20 cellular contexts compared by ENCODE assay signal in genomic region chr1:29052951-29053350, GRCh38.
"Had no signal": no experiment of that assay in that cellular context is flagged by ENCODE, and none has a peak within 500 bp of the region (broad histone marks: within the 10 kb centered on the region; RNA-seq: fewer than 3 reads in every experiment).

No MANE protein-coding gene starts in this region.

- H2AFZ ChIP-seq: hepatocyte had no signal

- H3K4me3 ChIP-seq: cardiac muscle cell, hepatocyte, lower lobe of right lung, right atrium auricular region, SK-N-MC, transverse colon had no signal

- H3K27ac ChIP-seq: cardiac muscle cell, hepatocyte, lower lobe of right lung, right atrium auricular region had no signal

- H3K27me3 ChIP-seq: cardiac muscle cell, hepatocyte, right atrium auricular region, transverse colon had no signal

- DNase-seq: activated CD4-positive, alpha-beta T cell treated with anti-CD3 and anti-CD28 coated beads for 48 hours; activated CD4-positive, CD25-positive, alpha-beta regulatory T cell; activated CD8-positive, alpha-beta memory T cell treated with anti-CD3 and anti-CD28 coated beads, Interleukin-2, amount 50 U/mL, for 4 hours; activated effector memory CD4-positive, alpha-beta T cell treated with Interleukin-2 at 50 U/mL for 16 hours; activated naive CD4-positive, alpha-beta T cell treated with anti-CD3 and anti-CD28 coated beads, Interleukin-2, amount 50 U/mL, for 16 hours; activated T-cell treated with anti-CD3 and anti-CD28 coated beads, Interleukin-2, amount 50 U/mL, for 48 hours; dermis blood vessel endothelial cell; effector memory CD8-positive, alpha-beta T cell; left cardiac atrium; lower lobe of right lung; occipital lobe; stimulated activated CD4-positive, alpha-beta T cell treated with anti-CD3 and anti-CD28 coated beads, Interleukin-2, amount 100 ng/mL, for 24 hours; stimulated activated naive CD8-positive, alpha-beta T cell treated with anti-CD3 and anti-CD28 coated beads, Interleukin-15, Interleukin-2, amounts not matched to agents 100 U/mL and 50 U/mL, for 24 hours; T-helper 9 cell; transverse colon had no signal

- H3K36me3 ChIP-seq: cardiac muscle cell, right atrium auricular region, transverse colon had no signal

- H3K79me2 ChIP-seq: hepatocyte had no signal

- H3K4me3 Mint-ChIP-seq: effector memory CD8-positive, alpha-beta T cell; natural killer cell treated with Interleukin-12 subunit alpha and Interleukin-12 subunit beta and Interleukin-15 and Interleukin-18, amount 100 ng/mL, for 72 hours had no signal

- H3K36me3 Mint-ChIP-seq: natural killer cell treated with Interleukin-12 subunit alpha and Interleukin-12 subunit beta and Interleukin-15 and Interleukin-18, amount 100 ng/mL, for 72 hours had no signal

- H3K9me3 ChIP-seq: lower lobe of right lung, right atrium auricular region, transverse colon had no signal

- H3K9me3 Mint-ChIP-seq: effector memory CD8-positive, alpha-beta T cell; natural killer cell treated with Interleukin-12 subunit alpha and Interleukin-12 subunit beta and Interleukin-15 and Interleukin-18, amount 100 ng/mL, for 72 hours had no signal

- H3K27ac Mint-ChIP-seq: natural killer cell treated with Interleukin-12 subunit alpha and Interleukin-12 subunit beta and Interleukin-15 and Interleukin-18, amount 100 ng/mL, for 72 hours had no signal

- H3K27me3 Mint-ChIP-seq: effector memory CD8-positive, alpha-beta T cell; natural killer cell treated with Interleukin-12 subunit alpha and Interleukin-12 subunit beta and Interleukin-15 and Interleukin-18, amount 100 ng/mL, for 72 hours had no signal

- H3K4me2 ChIP-seq: hepatocyte had no signal

- H3K4me1 ChIP-seq: lower lobe of right lung, right atrium auricular region, transverse colon had no signal

- ATAC-seq: effector memory CD8-positive, alpha-beta T cell; lower lobe of right lung; natural killer cell treated with Interleukin-12 subunit alpha and Interleukin-12 subunit beta and Interleukin-15 and Interleukin-18, amount 100 ng/mL, for 72 hours; stimulated activated naive CD8-positive, alpha-beta T cell treated with anti-CD3 and anti-CD28 coated beads, Interleukin-15, Interleukin-2, amounts not matched to agents 100 U/mL and 50 U/mL, for 24 hours had no signal
